Comparison of ENCODE assay signal across 8 cellular contexts in genomic region chr2:101710690-101711318, GRCh38. TPM values are rescaled to one million over a fixed set of nuclear protein-coding genes. Genes with fewer than 3 reads are reported as not detected.
A peak's percentile ranks its signal among the peaks of the same experiment; 100 is the strongest.
DNase-seq lines count a peak whose midpoint lies in the region; ATAC-seq, FAIRE-seq and TF ChIP-seq lines count a peak whose summit lies in the region.

No MANE protein-coding gene starts in this region.

- TF ChIP-seq RAD21 in liver (IDR thresholded peaks at IDR 0.05), result no peak

- peak; percentile 29 for DNase-seq in AG20443 (ENCODE audit: low spot score)
- DNase-seq in H54 (ENCODE audit: insufficient read length, low spot score), result no peak
- DNase-seq in WTC11 (ENCODE audit: low spot score), result no peak
- no peak for DNase-seq in superior temporal gyrus (ENCODE audit: extremely low spot score)
- DNase-seq in NCI-H526 treated with DMSO at 0.1 percent for 48 hours (lab: John Stamatoyannopoulos, UW), result no peak
- DNase-seq in GM19238 (ENCODE audit: insufficient read length, low spot score), result no peak

- ATAC-seq in WTC11 (peak; percentile 26), GM18873 (IDR thresholded peaks at IDR 0.05; ENCODE audit: low FRiP score, unreplicated experiment) (no peak)

- peaks cover 0 to 28% (median 22%) of the 10 kb centered on the region in 4 donors for H3K4me1 ChIP-seq in liver (ENCODE audit: control insufficient read depth in 4 of 4, insufficient read depth in 4 of 4, low read length in 3 of 4)

- H3K27ac Mint-ChIP-seq in WTC11, result no peak overlapping the region

- H3K27ac ChIP-seq in liver (ENCODE audit: low read depth in 1 of 2, low read length in 2 of 2), result no peak overlapping the region

- TF ChIP-seq POLR2A in H54 (IDR thresholded peaks at IDR 0.05; ENCODE audit: low read depth, low read length), result no peak

- 0 out of 2 replicates have a peak, but pooled peaks cover 1% of the 10 kb centered on the region for H3K36me3 Mint-ChIP-seq in WTC11

- CTCF ChIA-PET in WTC11 (lab: Charles Lee), result interaction anchor here (1.1 kb wide), 2 partner anchors 11 to 121 kb away, joined by 3 to 4 read pairs; no protein-coding TSS in a partner anchor

- FAIRE-seq in H54 (lab: Jason Lieb, UNC), result peak; percentile 87

- 76% methylated on average over 5 of the region's 5 CpGs for WGBS in liver

- TF ChIP-seq CTCF in WTC11 (IDR thresholded peaks at IDR 0.05), result no peak
- no peak for TF ChIP-seq CTCF in liver (IDR thresholded peaks at IDR 0.05; ENCODE audit: low read depth, low read length, missing input control)

- no peaks in the 10 kb centered on the region for H3K36me3 ChIP-seq in liver (ENCODE audit: control insufficient read depth in 4 of 4, insufficient read depth in 3 of 4, low read depth in 1 of 4, low read length in 3 of 4)

- no peaks in the 10 kb centered on the region for H3K27me3 ChIP-seq in liver (ENCODE audit: control insufficient read depth in 4 of 4, insufficient read depth in 4 of 4, low read length in 3 of 4)

- no peak overlapping the region for H3K4me3 ChIP-seq in liver (ENCODE audit: low read depth in 1 of 3, low read length in 3 of 3)

- H3K4me1 Mint-ChIP-seq in WTC11, result peaks cover 52% of the 10 kb centered on the region

- no peak overlapping the region for H3K9ac ChIP-seq in liver (ENCODE audit: low read depth in 1 of 2, low read length in 2 of 2)

- POLR2A ChIA-PET in WTC11 (lab: Charles Lee), result no interaction called here

- H3K27me3 Mint-ChIP-seq in WTC11 (ENCODE audit: low read depth), result no peaks in the 10 kb centered on the region

- no peaks in the 10 kb centered on the region for H3K9me3 ChIP-seq in liver (ENCODE audit: control insufficient read depth in 4 of 4, low read length in 3 of 4)

- H3K4me3 Mint-ChIP-seq in WTC11, result no peak overlapping the region

- no peaks in the 10 kb centered on the region for H3K9me3 Mint-ChIP-seq in WTC11

TF ChIP-seq in WTC11, 78 proteins besides CTCF, POLR2A, EP300 and RAD21 (continues in another document):
- TF ChIP-seq SMAD4 (CRISPR knock-in tag; IDR thresholded peaks at IDR 0.05) (no peak), ZNF532 (CRISPR knock-in tag; IDR thresholded peaks at IDR 0.05; ENCODE audit: borderline replicate concordance) (no peak), NR3C1 (CRISPR knock-in tag; conservative IDR thresholded peaks at IDR 0.05; ENCODE audit: low read depth) (no peak), CREB1 (CRISPR knock-in tag; IDR thresholded peaks at IDR 0.05) (no peak), TP53 (CRISPR knock-in tag; IDR thresholded peaks at IDR 0.05) (no peak)

TF ChIP-seq in liver, 16 proteins besides CTCF, POLR2A, EP300 and RAD21:
- TF ChIP-seq JUND (IDR thresholded peaks at IDR 0.05) (peak; percentile 37 to 75), REST (IDR thresholded peaks at IDR 0.05) (no peak), ZBTB33 (IDR thresholded peaks at IDR 0.05) (no peak)

RNA-seq across cellular contexts. Expression of gene MAP4K4, which starts 13.3 kb away (rescaled TPM):
- total RNA-seq in WTC11 (2021), result 82.6 to 112 TPM (median 87.3 TPM) in 3 replicates
- total RNA-seq in liver, result 10 to 100 TPM; 33.7 to 40.0 TPM
- 10 to 100 TPM in 1 of 2 donors, 1 to 10 TPM in 1; 9.1 to 13.6 TPM for polyA plus RNA-seq in liver
